ENCODE assay signal across 10 cellular contexts in the genomic region with DNA sequence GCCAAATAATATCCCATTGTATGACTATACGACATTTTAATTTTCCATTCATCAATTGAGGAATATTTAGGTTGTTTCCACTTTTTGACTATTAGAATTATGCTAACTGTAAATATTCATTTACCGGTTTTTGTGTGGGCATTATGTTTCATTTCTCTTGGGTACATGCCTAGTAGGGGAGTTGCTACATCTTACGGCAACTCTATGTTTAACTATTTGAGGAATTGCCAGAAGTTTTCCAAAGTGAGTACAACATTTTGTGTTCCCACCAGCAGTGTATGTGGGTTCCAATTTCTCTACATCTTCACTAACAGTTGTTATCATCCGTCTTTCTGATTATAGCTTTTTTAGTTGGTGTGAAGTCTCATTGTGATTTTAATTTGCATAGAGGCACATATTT. TPM values are rescaled to one million over a fixed set of nuclear protein-coding genes. Genes with fewer than 3 reads are reported as not detected.
DNase-seq lines count a peak whose midpoint lies in the region; ATAC-seq, FAIRE-seq and TF ChIP-seq lines count a peak whose summit lies in the region.
"Had no signal": no experiment of that assay in that cellular context is flagged by ENCODE, and none has a peak within 500 bp of the region (broad histone marks: within the 10 kb centered on the region; RNA-seq: fewer than 3 reads in every experiment).

No MANE protein-coding gene starts in this region.

- intact Hi-C loops in endothelial cell of umbilical vein (cut with micrococcal nuclease) (no loop called here), sciatic nerve (cut with DNase I) (loop anchor here (10.0 kb wide), 1 partner anchor 46 kb away; no protein-coding TSS in a partner anchor)

- peaks cover 41% of the 10 kb centered on the region for H3K36me3 ChIP-seq in SK-N-MC (ENCODE audit: insufficient read depth, low read length)
- H3K36me3 ChIP-seq in endothelial cell of umbilical vein (ENCODE audit: control insufficient read depth in 2 of 2, extremely low read depth in 1 of 2, insufficient read depth in 2 of 2, low read length in 2 of 2) = no peaks in the 10 kb centered on the region

- no peak for TF ChIP-seq POLR2A in endothelial cell of umbilical vein (IDR thresholded peaks at IDR 0.05; ENCODE audit: low read depth, low read length)

- BruUV-seq in endothelial cell of umbilical vein (replicated peaks; lab: Mats Ljungman, UMichigan) = no TSS peak

- H3K9me1 ChIP-seq in endothelial cell of umbilical vein (replicated peaks; ENCODE audit: control insufficient read depth, extremely low read depth, insufficient read depth, low read length) = no peaks in the 10 kb centered on the region

- H3K9me3 ChIP-seq in SK-N-MC (ENCODE audit: low read depth, low read length) (no peaks in the 10 kb centered on the region; the same call in 1 of the 2 replicates), endothelial cell of umbilical vein (replicated peaks; ENCODE audit: control insufficient read depth, insufficient read depth, low read length) (no peaks in the 10 kb centered on the region)

- H3K27me3 Mint-ChIP-seq in T-helper 1 cell treated with Interleukin-12 subunit alpha and Interleukin-12 subunit beta and Interleukin-4 antibody, amounts not matched to agents 30 μg/mL and 1 μg/mL, for 36 hours (ENCODE audit: low read depth) = no peaks in the 10 kb centered on the region

- no peaks in the 10 kb centered on the region for H4K20me1 ChIP-seq in endothelial cell of umbilical vein (replicated peaks; ENCODE audit: control insufficient read depth, extremely low read depth, insufficient read depth, low read length)

- no peak for DNase-seq in T-helper 1 cell
- DNase-seq in SK-N-MC (ENCODE audit: low read depth, low spot score) = no peak
- no peak for DNase-seq in endothelial cell of umbilical vein (ENCODE audit: low read depth, low spot score)
- peak; percentile 12 for DNase-seq in pons (ENCODE audit: low spot score)
- DNase-seq in LoVo (ENCODE audit: low spot score) = no peak
- no peak for DNase-seq in sciatic nerve (ENCODE audit: low spot score)
- DNase-seq in RWPE1 (ENCODE audit: low spot score) = no peak
- DNase-seq: cortex of kidney had no signal

- peaks cover 12% of the 10 kb centered on the region for H3K36me3 Mint-ChIP-seq in T-helper 1 cell treated with Interleukin-12 subunit alpha and Interleukin-12 subunit beta and Interleukin-4 antibody, amounts not matched to agents 30 μg/mL and 1 μg/mL, for 36 hours (ENCODE audit: low read depth)

- no peak overlapping the region for H2AFZ ChIP-seq in endothelial cell of umbilical vein (ENCODE audit: low read depth, low read length)

- dilution Hi-C loops in endothelial cell of umbilical vein (cut with MboI; ENCODE audit: extremely low pct_ligation_motif_present, low sequenced_read_pairs) = no loop called here

- ATAC-seq in sciatic nerve = no peak

- POLR2A ChIA-PET in endothelial cell of umbilical vein (lab: Charles Lee) = no interaction called here
- POLR2A ChIA-PET in RWPE1 (lab: Yijun Ruan, JAX; ENCODE audit: low non-redundant PET) = no interaction called here

- H3K4me1 ChIP-seq in endothelial cell of umbilical vein (ENCODE audit: control insufficient read depth, extremely low read depth, insufficient read depth, low read length) = peaks cover 12% of the 10 kb centered on the region

- FAIRE-seq in endothelial cell of umbilical vein (lab: Jason Lieb, UNC) = no peak
- FAIRE-seq: A204.1 had no signal

- H3K4me2 ChIP-seq in endothelial cell of umbilical vein (ENCODE audit: insufficient read depth, low read length) = peak overlapping the region; percentile 95

- H3K9me3 Mint-ChIP-seq in T-helper 1 cell treated with Interleukin-12 subunit alpha and Interleukin-12 subunit beta and Interleukin-4 antibody, amounts not matched to agents 30 μg/mL and 1 μg/mL, for 36 hours = peaks cover 15% of the 10 kb centered on the region

- peak overlapping the region; percentile 67 for H3K27ac Mint-ChIP-seq in T-helper 1 cell treated with Interleukin-12 subunit alpha and Interleukin-12 subunit beta and Interleukin-4 antibody, amounts not matched to agents 30 μg/mL and 1 μg/mL, for 36 hours

- CTCF ChIA-PET in endothelial cell of umbilical vein (lab: Charles Lee) = no interaction called here
- CTCF ChIA-PET in RWPE1 (lab: Yijun Ruan, JAX) = no interaction called here

- H3K27me3 ChIP-seq in endothelial cell of umbilical vein (ENCODE audit: control insufficient read depth in 2 of 2, insufficient read depth in 2 of 2, low read length in 2 of 2) = no peaks in the 10 kb centered on the region

- peaks cover 25% of the 10 kb centered on the region for H3K4me1 Mint-ChIP-seq in T-helper 1 cell treated with Interleukin-12 subunit alpha and Interleukin-12 subunit beta and Interleukin-4 antibody, amounts not matched to agents 30 μg/mL and 1 μg/mL, for 36 hours (ENCODE audit: low read depth)

- peak overlapping the region; percentile 92 for H3K4me3 ChIP-seq in SK-N-MC
- H3K4me3 ChIP-seq in endothelial cell of umbilical vein (replicated peaks in 1 of 3; ENCODE audit: insufficient read depth in 1 of 3, low read depth in 1 of 3, low read length in 3 of 3) = no peak overlapping the region

- H3K79me2 ChIP-seq in endothelial cell of umbilical vein (ENCODE audit: control insufficient read depth, insufficient read depth, low read length) = peaks cover 29% of the 10 kb centered on the region

- H3K9ac ChIP-seq in SK-N-MC (ENCODE audit: insufficient read length) (no peak overlapping the region), endothelial cell of umbilical vein (replicated peaks; ENCODE audit: extremely low read depth, insufficient read depth, low read length) (no peak overlapping the region)

- H3K4me3 Mint-ChIP-seq in T-helper 1 cell treated with Interleukin-12 subunit alpha and Interleukin-12 subunit beta and Interleukin-4 antibody, amounts not matched to agents 30 μg/mL and 1 μg/mL, for 36 hours = peak overlapping the region; percentile 78

- TF ChIP-seq CTCF in endothelial cell of umbilical vein (IDR thresholded peaks at IDR 0.05; ENCODE audit: extremely low read depth in 1 of 2, insufficient read depth in 1 of 2, low read depth in 1 of 2, low read length in 2 of 2) (no peak), RWPE1 (conservative IDR thresholded peaks at IDR 0.05; ENCODE audit: low read depth) (no peak)

- H3K27ac ChIP-seq in SK-N-MC = peak overlapping the region; percentile 96
- H3K27ac ChIP-seq in endothelial cell of umbilical vein (ENCODE audit: insufficient read depth, low read depth, low read length) = no peak overlapping the region
- H3K27ac ChIP-seq in RWPE1 = no peak overlapping the region

TF ChIP-seq in endothelial cell of umbilical vein, 7 proteins besides CTCF, POLR2A, EP300 and RAD21:
- TF ChIP-seq, protein P1, sequence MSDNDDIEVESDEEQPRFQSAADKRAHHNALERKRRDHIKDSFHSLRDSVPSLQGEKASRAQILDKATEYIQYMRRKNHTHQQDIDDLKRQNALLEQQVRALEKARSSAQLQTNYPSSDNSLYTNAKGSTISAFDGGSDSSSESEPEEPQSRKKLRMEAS (IDR thresholded peaks at IDR 0.05; ENCODE audit: insufficient read depth, insufficient read length) = no peak
- no peak for TF ChIP-seq GATA2 (IDR thresholded peaks at IDR 0.05; ENCODE audit: insufficient read depth, insufficient read length, low read depth, low read length)

RNA-seq across cellular contexts. Expression of a gene that starts 1.6 kb away (rescaled TPM):
- total RNA-seq in endothelial cell of umbilical vein (40.6 and 43.1 TPM in 2 replicates), sciatic nerve (118 TPM)
- polyA plus RNA-seq in endothelial cell of umbilical vein = 11.1 and 17.1 TPM in 2 replicates
- 19.8 and 20.7 TPM in 2 replicates for polyA plus RNA-seq in endothelial cell of umbilical vein (2011; cell fraction: cytosol; rRNA removed)
- polyA plus RNA-seq in endothelial cell of umbilical vein (2011; cell fraction: nucleus; rRNA removed) = 19.6 and 23.8 TPM in 2 replicates
- 27.6 and 33.5 TPM in 2 replicates for polyA plus RNA-seq in endothelial cell of umbilical vein (2012)
- polyA minus RNA-seq in endothelial cell of umbilical vein = 39.5 and 42.8 TPM in 2 replicates
- 34.7 TPM for polyA minus RNA-seq in endothelial cell of umbilical vein (2011; cell fraction: cytosol; rRNA and poly(A)+ RNA removed)
- 34.2 and 40.8 TPM in 2 replicates for polyA minus RNA-seq in endothelial cell of umbilical vein (2011; cell fraction: nucleus; rRNA and poly(A)+ RNA removed)

RNA-seq across cellular contexts. Expression of a gene that starts 49.0 kb away (rescaled TPM):
- total RNA-seq in endothelial cell of umbilical vein (3.8 and 5.0 TPM in 2 replicates), sciatic nerve (47.3 TPM)
- polyA plus RNA-seq in endothelial cell of umbilical vein = 0.35 and 0.45 TPM in 2 replicates
- 0.52 and 0.61 TPM in 2 replicates for polyA plus RNA-seq in endothelial cell of umbilical vein (2011; cell fraction: cytosol; rRNA removed)
- 0.85 and 1.2 TPM in 2 replicates for polyA plus RNA-seq in endothelial cell of umbilical vein (2011; cell fraction: nucleus; rRNA removed)
- 0.63 and 0.94 TPM in 2 replicates for polyA plus RNA-seq in endothelial cell of umbilical vein (2012)
- polyA minus RNA-seq in endothelial cell of umbilical vein = 2.1 and 2.2 TPM in 2 replicates
- 4.8 TPM for polyA minus RNA-seq in endothelial cell of umbilical vein (2011; cell fraction: cytosol; rRNA and poly(A)+ RNA removed)
- 4.5 and 5.2 TPM in 2 replicates for polyA minus RNA-seq in endothelial cell of umbilical vein (2011; cell fraction: nucleus; rRNA and poly(A)+ RNA removed)

RNA-seq across cellular contexts. Expression of a gene that starts 53.7 kb away (rescaled TPM):
- total RNA-seq in endothelial cell of umbilical vein = 50.2 and 54.7 TPM in 2 replicates
- 7.8 and 10.5 TPM in 2 replicates for polyA plus RNA-seq in endothelial cell of umbilical vein
- polyA plus RNA-seq in endothelial cell of umbilical vein (2011; cell fraction: cytosol; rRNA removed) = 14.0 and 14.2 TPM in 2 replicates
- 12.2 and 13.5 TPM in 2 replicates for polyA plus RNA-seq in endothelial cell of umbilical vein (2011; cell fraction: nucleus; rRNA removed)
- 24.3 and 30.3 TPM in 2 replicates for polyA plus RNA-seq in endothelial cell of umbilical vein (2012)
- 14.9 and 21.2 TPM in 2 replicates for polyA minus RNA-seq in endothelial cell of umbilical vein
- 21.9 TPM for polyA minus RNA-seq in endothelial cell of umbilical vein (2011; cell fraction: cytosol; rRNA and poly(A)+ RNA removed)
- 23.9 and 33.2 TPM in 2 replicates for polyA minus RNA-seq in endothelial cell of umbilical vein (2011; cell fraction: nucleus; rRNA and poly(A)+ RNA removed)
- 60.4 TPM for total RNA-seq in sciatic nerve
